In the genomic region with DNA sequence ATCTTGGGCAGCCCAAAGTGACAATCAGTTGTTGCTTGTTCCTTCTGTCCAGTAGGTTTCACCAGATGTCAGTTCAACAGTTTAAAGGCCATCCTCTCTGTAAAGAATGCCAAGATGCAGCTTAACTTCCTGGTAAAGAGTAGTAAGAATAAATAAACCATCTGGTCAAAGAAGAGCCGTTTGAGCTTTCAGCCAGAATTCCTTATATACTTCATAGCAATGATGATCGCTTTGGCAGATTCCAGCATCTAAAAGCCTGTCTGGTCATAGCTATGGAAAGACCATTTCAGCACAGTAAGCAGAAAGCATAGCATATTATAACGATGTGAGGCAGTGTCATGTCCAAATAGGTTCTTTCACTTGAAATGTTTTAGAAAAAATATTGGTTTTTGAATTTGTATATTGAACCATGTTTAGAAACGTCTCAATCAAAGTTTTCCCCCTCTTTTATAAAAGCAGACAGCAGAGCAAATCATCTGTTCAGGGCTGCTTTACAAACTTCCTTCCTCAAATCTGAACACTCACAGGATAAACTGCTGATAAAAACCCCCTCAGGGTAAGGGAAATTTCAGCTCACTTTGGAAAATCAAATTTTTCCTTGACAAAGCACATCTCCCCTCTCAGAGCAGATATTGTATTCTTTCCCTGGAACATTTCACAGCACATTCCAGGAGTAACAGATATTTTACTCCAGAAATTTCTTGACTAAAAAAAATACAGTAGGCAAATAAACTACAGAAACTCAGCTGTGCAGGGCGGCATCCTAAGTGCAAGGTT, we compare ENCODE assay signal across 23 cellular contexts.
"Had no signal": no experiment of that assay in that cellular context is flagged by ENCODE, and none has a peak within 500 bp of the region (broad histone marks: within the 10 kb centered on the region; RNA-seq: fewer than 3 reads in every experiment).

No MANE protein-coding gene starts in this region.

- H2AFZ ChIP-seq: hepatocyte had no signal

- H3K4me2 ChIP-seq: hepatocyte, smooth muscle cell had no signal

- H3K36me3 ChIP-seq: neutrophil, sigmoid colon, uterus had no signal

- H3K27me3 ChIP-seq: hepatocyte, neutrophil, sigmoid colon, testis, uterus had no signal

- H3K27ac ChIP-seq: hepatocyte, neutrophil, sigmoid colon, testis, uterus had no signal

- DNase-seq: activated B cell treated with CpG ODN at 0.5 μM for 24 hours; activated CD4-positive, alpha-beta T cell treated with anti-CD3 and anti-CD28 coated beads for 36 hours; activated CD4-positive, alpha-beta T cell treated with anti-CD3 and anti-CD28 coated beads, Interleukin-2, amount 50 U/mL, for 4 hours; activated CD8-positive, alpha-beta memory T cell treated with anti-CD3 and anti-CD28 coated beads, Interleukin-2, amount 50 U/mL, for 48 hours; activated naive CD4-positive, alpha-beta T cell treated with Interleukin-2 at 50 U/mL for 16 hours; activated naive CD8-positive, alpha-beta T cell treated with anti-CD3 and anti-CD28 coated beads for 36 hours; activated T-cell treated with anti-CD3 and anti-CD28 coated beads, Interleukin-2, amount 50 U/mL, for 4 hours; amniotic stem cell; effector CD8-positive, alpha-beta T cell; immature natural killer cell; kidney glomerular epithelial cell; sigmoid colon; stimulated activated CD4-positive, alpha-beta T cell treated with anti-CD3 and anti-CD28 coated beads, Interleukin-2, amount 100 ng/mL, for 48 hours; stimulated activated CD8-positive, alpha-beta memory T cell treated with anti-CD3 and anti-CD28 coated beads, Interleukin-4, amount 100 ng/mL, for 48 hours; stimulated activated naive B cell treated with anti-CD40 and anti-IgM and Interleukin-4, amounts not matched to agents 10 μg/mL and 1 μg/mL and 100 μg/mL, for 72 hours; SW 1271; T-helper 17 cell; testis; trophoblast cell; uterus had no signal

- H3K4me3 ChIP-seq: hepatocyte, sigmoid colon, smooth muscle cell, testis, uterus had no signal

- H3K9me3 ChIP-seq: neutrophil, sigmoid colon, testis, uterus had no signal

- ATAC-seq: activated CD4-positive, alpha-beta T cell treated with anti-CD3 and anti-CD28 coated beads for 36 hours; activated T-cell treated with anti-CD3 and anti-CD28 coated beads, Interleukin-2, amount 50 U/mL, for 4 hours; stimulated activated naive B cell treated with anti-CD40 and anti-IgM and Interleukin-4, amounts not matched to agents 10 μg/mL and 1 μg/mL and 100 μg/mL, for 72 hours; T-helper 17 cell had no signal
